8 cellular contexts compared by ENCODE assay signal in genomic region chr7:116984917-116985316, GRCh38. TPM values are rescaled to one million over a fixed set of nuclear protein-coding genes. Genes with fewer than 3 reads are reported as not detected.
DNase-seq lines count a peak whose midpoint lies in the region; ATAC-seq and TF ChIP-seq lines count a peak whose summit lies in the region.

No MANE protein-coding gene starts in this region.

- intact Hi-C loops in body of pancreas (cut with DNase I): loop anchor here (5.0 to 10.0 kb wide), 2 partner anchors 50 to 142 kb away; no protein-coding TSS in a partner anchor
- intact Hi-C loops in right lobe of liver (cut with DNase I): loop anchor here in 1 of 2 donors (10.0 kb wide), 1 partner anchor 130 kb away; no protein-coding TSS in a partner anchor

- no peak for TF ChIP-seq POLR2A in body of pancreas (IDR thresholded peaks at IDR 0.05)
- TF ChIP-seq POLR2A in right lobe of liver (IDR thresholded peaks at IDR 0.05): no peak

- 56 to 60% methylated on average over 2 of the region's 2 CpGs for WGBS in body of pancreas, 2 donors
- 59% methylated on average over 2 of the region's 2 CpGs for WGBS in right lobe of liver (ENCODE audit: insufficient coverage, low coverage, low lambda C conversion rate, missing lambda C conversion rate)

- H3K9me3 ChIP-seq in body of pancreas (no peaks in the 10 kb centered on the region), right lobe of liver (no peaks in the 10 kb centered on the region)
- no peaks in the 10 kb centered on the region for H3K9me3 ChIP-seq in effector memory CD4-positive, alpha-beta T cell (ENCODE audit: control insufficient read depth, low read length)

- peak; percentile 47 for ATAC-seq in HG02798 (IDR thresholded peaks at IDR 0.05; ENCODE audit: poor library complexity, unreplicated experiment)
- ATAC-seq in body of pancreas: peak; percentile 30
- peak; percentile 70 to 80 (median 74) for ATAC-seq in right lobe of liver

- H3K27me3 ChIP-seq in body of pancreas (no peaks in the 10 kb centered on the region), right lobe of liver (no peaks in the 10 kb centered on the region)
- no peaks in the 10 kb centered on the region for H3K27me3 ChIP-seq in effector memory CD4-positive, alpha-beta T cell (replicated peaks; ENCODE audit: control insufficient read depth, insufficient read depth, low read length, poor library complexity, severe bottlenecking)

- no peaks in the 10 kb centered on the region for H3K4me1 ChIP-seq in body of pancreas
- no peaks in the 10 kb centered on the region for H3K4me1 ChIP-seq in right lobe of liver
- H3K4me1 ChIP-seq in effector memory CD4-positive, alpha-beta T cell (ENCODE audit: control insufficient read depth, insufficient read depth, low read length, poor library complexity, severe bottlenecking): no peaks in the 10 kb centered on the region

- H3K36me3 ChIP-seq in body of pancreas (replicated peaks in 1 of 2; ENCODE audit: insufficient read depth in 1 of 2, low read depth in 2 of 2) (no peaks in the 10 kb centered on the region), right lobe of liver (no peaks in the 10 kb centered on the region)
- H3K36me3 ChIP-seq in effector memory CD4-positive, alpha-beta T cell (ENCODE audit: control insufficient read depth, insufficient read depth, low read length): no peaks in the 10 kb centered on the region

- peak; percentile 36 to 69 (median 62) for TF ChIP-seq CTCF in body of pancreas (IDR thresholded peaks at IDR 0.05)
- TF ChIP-seq CTCF in right lobe of liver (IDR thresholded peaks at IDR 0.05): peak; percentile 53 to 81 (median 72)

- H3K4me3 ChIP-seq in body of pancreas: no peak overlapping the region
- no peak overlapping the region for H3K4me3 ChIP-seq in right lobe of liver
- H3K4me3 ChIP-seq in effector memory CD4-positive, alpha-beta T cell (ENCODE audit: insufficient read depth, low read depth, low read length, poor library complexity, severe bottlenecking): no peak overlapping the region

- peak; percentile 65 for DNase-seq in NCI-H2171 treated with DMSO at 0.1 percent for 48 hours (lab: John Stamatoyannopoulos, UW)
- DNase-seq in NCI-H2171 (lab: John Stamatoyannopoulos, UW): no peak
- DNase-seq in NCI-H2227 (lab: John Stamatoyannopoulos, UW; ENCODE audit: unreplicated experiment): peak; percentile 52
- no peak for DNase-seq in body of pancreas
- no peak for DNase-seq in right lobe of liver
- DNase-seq in effector memory CD4-positive, alpha-beta T cell: no peak
- DNase-seq in activated CD4-positive, alpha-beta T cell treated with anti-CD3 and anti-CD28 coated beads, Interleukin-2, amount 50 U/mL, for 4 hours: no peak

- H3K27ac ChIP-seq in body of pancreas (no peak overlapping the region), right lobe of liver (no peak overlapping the region)
- no peak overlapping the region for H3K27ac ChIP-seq in effector memory CD4-positive, alpha-beta T cell (ENCODE audit: insufficient read depth, low read length, poor library complexity, severe bottlenecking)

RNA-seq across cellular contexts. Expression of gene ST7, which starts 31.6 kb away (rescaled TPM):
- total RNA-seq in body of pancreas (10 to 100 TPM; 24.6 to 34.3 TPM), right lobe of liver (10 to 100 TPM; 17.4 to 29.9 (median 22.4) TPM)

Comparison
In these comparisons a context has a peak if more than half of its experiments do, and no peak if none do; other contexts are left out.
1. DNase-seq: peak in NCI-H2171 treated with DMSO at 0.1 percent for 48 hours (single experiment) and NCI-H2227 (single experiment); none in NCI-H2171 (single experiment), body of pancreas (0 of 4), right lobe of liver (0 of 3), effector memory CD4-positive, alpha-beta T cell (0 of 3) and activated CD4-positive, alpha-beta T cell treated with anti-CD3 and anti-CD28 coated beads, Interleukin-2, amount 50 U/mL, for 4 hours (0 of 2).
2. Peak in every context shown above with its lines, with median percentiles within 50 percentile points of each other: ATAC-seq.